ENCODE assay signal across 19 cellular contexts in genomic region chr3:140153736-140154135, GRCh38.
"Had no signal": no experiment of that assay in that cellular context is flagged by ENCODE, and none has a peak within 500 bp of the region (broad histone marks: within the 10 kb centered on the region; RNA-seq: fewer than 3 reads in every experiment).

No MANE protein-coding gene starts in this region.

- H3K4me1 ChIP-seq: colonic mucosa, foreskin keratinocyte, left lung, spleen, transverse colon had no signal

- H3K27me3 ChIP-seq: colonic mucosa, left lung, neutrophil, spleen, transverse colon had no signal

- ATAC-seq: esophagus mucosa, foreskin keratinocyte, mucosa of descending colon had no signal

- H3K36me3 ChIP-seq: colonic mucosa, heart right ventricle, left lung, neutrophil, spleen, transverse colon had no signal

- H3K27ac ChIP-seq: colonic mucosa, epithelial cell of prostate, foreskin keratinocyte, heart right ventricle, left lung, neutrophil, psoas muscle, skin epidermis, spleen, transverse colon had no signal

- H3K9me3 ChIP-seq: colonic mucosa, left lung, mucosa of descending colon, neutrophil, psoas muscle, transverse colon had no signal

- FAIRE-seq: islet of Langerhans had no signal

- H3K4me3 ChIP-seq: colonic mucosa, heart right ventricle, left lung, mucosa of descending colon, psoas muscle, skin epidermis, spleen, transverse colon had no signal

- DNase-seq: colonic mucosa; effector CD8-positive, alpha-beta T cell; endodermal cell; foreskin keratinocyte; glutamatergic neuron; mesenchymal stem cell; mucosa of descending colon; naive B cell; spleen; stimulated activated naive B cell treated with anti-CD40 and anti-IgM and Interleukin-4, amounts not matched to agents 10 μg/mL and 1 μg/mL and 100 μg/mL, for 72 hours; transverse colon had no signal
